In genomic region chr12:58566599-58566998, GRCh38 we compare ENCODE assay signal across 16 cellular contexts.
DNase-seq lines count a peak whose midpoint lies in the region; ATAC-seq and TF ChIP-seq lines count a peak whose summit lies in the region.
"Had no signal": no experiment of that assay in that cellular context is flagged by ENCODE, and none has a peak within 500 bp of the region (broad histone marks: within the 10 kb centered on the region; RNA-seq: fewer than 3 reads in every experiment).

No MANE protein-coding gene starts in this region.

- no peak for TF ChIP-seq CTCF in AG09319 (IDR thresholded peaks at IDR 0.05; ENCODE audit: low read depth, low read length)

- no peak for ATAC-seq in GM19397 (IDR thresholded peaks at IDR 0.05; ENCODE audit: unreplicated experiment)
- ATAC-seq: activated T-cell treated with anti-CD3 and anti-CD28 coated beads, Interleukin-2, amount 50 U/mL, for 4 hours had no signal

- DNase-seq in AG09319 (ENCODE audit: extremely low read depth, low read depth) (peak; percentile 87), HT1080 (ENCODE audit: low read depth) (peak; percentile 42), amniotic epithelial cell (ENCODE audit: low read depth) (peak; percentile 70), iris pigment epithelial cell (ENCODE audit: low read depth) (peak; percentile 95), GDM1 (lab: John Stamatoyannopoulos, UW) (no peak), cerebellar nuclear complex (lab: John Stamatoyannopoulos, UW) (no peak)
- no peak for DNase-seq in activated T-cell treated with anti-CD3 and anti-CD28 coated beads, Interleukin-2, amount 50 U/mL, for 48 hours
- DNase-seq: ACHN; activated CD4-positive, alpha-beta memory T cell treated with anti-CD3 and anti-CD28 coated beads, Interleukin-2, amount 10 ng/mL, durations not matched to agents 7 days and 5 days; activated naive CD8-positive, alpha-beta T cell treated with anti-CD3 and anti-CD28 coated beads for 36 hours; activated T-cell treated with anti-CD3 and anti-CD28 coated beads, Interleukin-2, amount 50 U/mL, for 4 hours; mammary epithelial cell; NCI-H2081 treated with DMSO at 0.1 percent for 48 hours; NCI-H748 treated with DMSO at 0.1 percent for 48 hours; retina had no signal

Comparison
In these comparisons a context has a peak if more than half of its experiments do, and no peak if none do; other contexts are left out.
1. DNase-seq: peak in AG09319 (single experiment), HT1080 (single experiment), amniotic epithelial cell (single experiment) and iris pigment epithelial cell (single experiment); none in activated T-cell treated with anti-CD3 and anti-CD28 coated beads, Interleukin-2, amount 50 U/mL, for 48 hours (0 of 2), GDM1 (single experiment) and cerebellar nuclear complex (0 of 2).